13 cellular contexts compared by ENCODE assay signal in the genomic region with DNA sequence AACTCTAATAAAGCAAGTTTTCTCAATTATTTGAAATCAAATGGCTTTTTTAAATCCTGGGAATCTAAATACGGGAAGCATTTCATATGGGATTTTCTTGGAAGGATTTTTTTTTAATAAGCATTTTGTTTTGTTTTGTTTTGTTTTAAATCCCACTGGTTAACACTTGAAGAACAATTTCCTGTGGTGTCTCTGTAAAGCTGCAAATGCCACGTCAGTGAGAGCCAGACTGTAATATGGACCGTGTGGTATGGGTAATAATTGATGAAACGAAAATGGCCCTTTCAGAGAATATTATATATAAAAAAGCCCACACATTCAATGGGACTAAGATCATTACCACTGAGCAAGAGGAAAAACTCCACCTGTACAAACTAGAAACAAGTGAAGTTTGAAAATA. TPM values are rescaled to one million over a fixed set of nuclear protein-coding genes. Genes with fewer than 3 reads are reported as not detected.
DNase-seq lines count a peak whose midpoint lies in the region; ATAC-seq, FAIRE-seq and TF ChIP-seq lines count a peak whose summit lies in the region.
"Had no signal": no experiment of that assay in that cellular context is flagged by ENCODE, and none has a peak within 500 bp of the region (broad histone marks: within the 10 kb centered on the region; RNA-seq: fewer than 3 reads in every experiment).

No MANE protein-coding gene starts in this region.

- no peak for DNase-seq in CD8-positive, alpha-beta memory T cell
- DNase-seq in GM19239 (ENCODE audit: insufficient read length, low spot score), result no peak
- peak; percentile 74 for DNase-seq in NCI-H69 (lab: John Stamatoyannopoulos, UW)
- no peak for DNase-seq in sciatic nerve (ENCODE audit: low spot score)
- no peak for DNase-seq in T-helper 17 cell
- no peak for DNase-seq in right atrium auricular region (ENCODE audit: low spot score)
- DNase-seq in NCI-H2081 treated with DMSO at 0.1 percent for 48 hours (lab: John Stamatoyannopoulos, UW), result no peak
- DNase-seq: activated CD4-positive, alpha-beta T cell treated with anti-CD3 and anti-CD28 coated beads, Interleukin-2, amount 50 U/mL, for 4 hours; left lung; NCI-H1105 treated with DMSO at 0.1 percent for 48 hours had no signal

- no peak overlapping the region for H3K4me3 ChIP-seq in CD8-positive, alpha-beta memory T cell (ENCODE audit: low read length)
- H3K4me3 ChIP-seq in right atrium auricular region, result no peak overlapping the region
- H3K4me3 ChIP-seq: cardiac muscle cell, left lung had no signal

- ATAC-seq in HG02885 (IDR thresholded peaks at IDR 0.05; ENCODE audit: poor library complexity, unreplicated experiment), result peak; percentile 48
- ATAC-seq in sciatic nerve, result no peak
- no peak for ATAC-seq in T-helper 17 cell

- peak overlapping the region in 5 of 7 donors; percentile 23 to 60 (median 51) for H3K4me3 Mint-ChIP-seq in CD8-positive, alpha-beta memory T cell
- H3K4me3 Mint-ChIP-seq in T-helper 17 cell, result no peak overlapping the region

- FAIRE-seq in GM19239 (lab: Jason Lieb, UNC), result peak; percentile 68

- TF ChIP-seq CTCF in right atrium auricular region (IDR thresholded peaks at IDR 0.05), result no peak

- intact Hi-C loops in sciatic nerve (cut with DNase I), result no loop called here

- H3K9me3 ChIP-seq in CD8-positive, alpha-beta memory T cell (ENCODE audit: low read length), result no peaks in the 10 kb centered on the region
- H3K9me3 ChIP-seq in T-helper 17 cell (ENCODE audit: control insufficient read depth, low read length, poor library complexity, severe bottlenecking), result no peaks in the 10 kb centered on the region
- no peaks in the 10 kb centered on the region for H3K9me3 ChIP-seq in right atrium auricular region
- H3K9me3 ChIP-seq: left lung had no signal

- H3K9me3 Mint-ChIP-seq in CD8-positive, alpha-beta memory T cell, result no peaks in the 10 kb centered on the region

- H3K36me3 Mint-ChIP-seq in CD8-positive, alpha-beta memory T cell, result no peaks in the 10 kb centered on the region
- H3K36me3 Mint-ChIP-seq in T-helper 17 cell (ENCODE audit: low read depth), result no peaks in the 10 kb centered on the region

- no peaks in the 10 kb centered on the region for H3K4me1 ChIP-seq in CD8-positive, alpha-beta memory T cell (ENCODE audit: insufficient read depth, low read length)
- H3K4me1 ChIP-seq in right atrium auricular region, result no peaks in the 10 kb centered on the region
- H3K4me1 ChIP-seq: left lung had no signal

- peaks cover 7 to 21% of the 10 kb centered on the region in 2 donors for H3K27me3 Mint-ChIP-seq in CD8-positive, alpha-beta memory T cell
- peaks cover 17% of the 10 kb centered on the region for H3K27me3 Mint-ChIP-seq in T-helper 17 cell

- no peaks in the 10 kb centered on the region for H3K36me3 ChIP-seq in CD8-positive, alpha-beta memory T cell (ENCODE audit: insufficient read depth, low read length)
- no peaks in the 10 kb centered on the region for H3K36me3 ChIP-seq in right atrium auricular region
- H3K36me3 ChIP-seq: cardiac muscle cell, left lung had no signal

- H3K27ac ChIP-seq in CD8-positive, alpha-beta memory T cell (ENCODE audit: low read depth, low read length), result no peak overlapping the region
- no peak overlapping the region for H3K27ac ChIP-seq in right atrium auricular region
- H3K27ac ChIP-seq: cardiac muscle cell, HL-60, left lung had no signal

- H3K4me1 Mint-ChIP-seq in CD8-positive, alpha-beta memory T cell, result peaks cover 8 to 16% (median 8%) of the 10 kb centered on the region in 3 donors
- H3K4me1 Mint-ChIP-seq in T-helper 17 cell, result peaks cover 2% of the 10 kb centered on the region

- peaks cover 3% of the 10 kb centered on the region for H3K27me3 ChIP-seq in CD8-positive, alpha-beta memory T cell (ENCODE audit: insufficient read depth, low read length, poor library complexity, severe bottlenecking)
- no peaks in the 10 kb centered on the region for H3K27me3 ChIP-seq in right atrium auricular region
- H3K27me3 ChIP-seq: cardiac muscle cell had no signal

- CTCF ChIA-PET in CD8-positive, alpha-beta memory T cell (lab: Charles Lee), result interaction anchor here (1.0 to 2.3 kb wide), 7 partner anchors 10 to 93 kb away, joined by 3 to 8 read pairs (median 5); a partner anchor contains a TSS

- peak overlapping the region in 1 of 8 donors; percentile 20 for H3K27ac Mint-ChIP-seq in CD8-positive, alpha-beta memory T cell
- no peak overlapping the region for H3K27ac Mint-ChIP-seq in T-helper 17 cell

- POLR2A ChIA-PET in CD8-positive, alpha-beta memory T cell (lab: Charles Lee), result no interaction called here

RNA-seq across cellular contexts. Expression of a gene that starts 33.9 kb away (rescaled TPM):
- total RNA-seq in CD8-positive, alpha-beta memory T cell, result 10 to 100 TPM; 21.0 to 21.5 TPM
- polyA plus RNA-seq in CD8-positive, alpha-beta memory T cell, result 0.26 TPM
- total RNA-seq in sciatic nerve, result 6.4 TPM
- 1 to 10 TPM; 6.9 to 9.1 TPM for total RNA-seq in T-helper 17 cell
- under 1 TPM in 1 of 2 donors, not detected in 1; 0.20 TPM for total RNA-seq in right atrium auricular region
